In genomic region chr7:156640257-156640948, GRCh38 we compare ENCODE assay signal across 8 cellular contexts. TPM values are rescaled to one million over a fixed set of nuclear protein-coding genes. Genes with fewer than 3 reads are reported as not detected.
DNase-seq lines count a peak whose midpoint lies in the region; ATAC-seq and TF ChIP-seq lines count a peak whose summit lies in the region.

Gene RNF32 (plus strand): TSS chr7:156640774. CDS start chr7:156643878, 3,104 bp downstream.

- no peaks in the 10 kb centered on the region for H4K20me1 ChIP-seq in KMS-11 (ENCODE audit: insufficient read depth)

- CTCF ChIA-PET in RWPE1 (lab: Yijun Ruan, JAX) = no interaction called here

- ATAC-seq in GM21717 (IDR thresholded peaks at IDR 0.05; ENCODE audit: unreplicated experiment) = peak; percentile 78
- peak; percentile 90 for ATAC-seq in foreskin keratinocyte

- TF ChIP-seq CTCF in KMS-11 (conservative IDR thresholded peaks at IDR 0.05; ENCODE audit: low read depth, low read length) (no peak), RWPE1 (conservative IDR thresholded peaks at IDR 0.05; ENCODE audit: low read depth) (no peak), foreskin keratinocyte (conservative IDR thresholded peaks at IDR 0.05) (no peak)

- H3K9ac ChIP-seq in KMS-11 = peak within 1 kb of the TSS; percentile 97

- H3K4me2 ChIP-seq in KMS-11 = peak within 1 kb of the TSS; percentile 94

- POLR2A ChIA-PET in RWPE1 (lab: Yijun Ruan, JAX; ENCODE audit: low non-redundant PET) = no interaction called here

- H3K27ac ChIP-seq in KMS-11 (peak within 1 kb of the TSS; percentile 96), RWPE1 (peak within 1 kb of the TSS; percentile 87), foreskin keratinocyte (peak within 1 kb of the TSS; percentile 77), substantia nigra (ENCODE audit: low read depth, low read length, poor library complexity, severe bottlenecking) (peak within 1 kb of the TSS; percentile 78)

- no peaks in the 10 kb centered on the region; the same call in 1 of the 2 replicates for H3K79me2 ChIP-seq in KMS-11 (ENCODE audit: insufficient read depth, low read depth)

- H3K27me3 ChIP-seq in KMS-11 (ENCODE audit: insufficient read depth, low read depth) = no peaks in the 10 kb centered on the region
- no peaks in the 10 kb centered on the region for H3K27me3 ChIP-seq in foreskin keratinocyte

- peak within 1 kb of the TSS; percentile 95 for H2AFZ ChIP-seq in KMS-11 (ENCODE audit: low read depth)

- H3K4me3 ChIP-seq in KMS-11 (IDR thresholded peaks at IDR 0.05; ENCODE audit: insufficient read depth, low read depth, low read length) = no peak within 1 kb of the TSS

- peaks cover 16% of the 10 kb centered on the region for H3K4me1 ChIP-seq in KMS-11 (ENCODE audit: low read depth, poor library complexity, severe bottlenecking)
- H3K4me1 ChIP-seq in foreskin keratinocyte = peaks cover 6% of the 10 kb centered on the region

- H3K36me3 ChIP-seq in KMS-11 (ENCODE audit: insufficient read depth) = no peaks in the 10 kb centered on the region

- DNase-seq in DMS53 treated with DMSO at 0.1 percent for 48 hours (lab: John Stamatoyannopoulos, UW; ENCODE audit: unreplicated experiment) (peak; percentile 81), RWPE1 (ENCODE audit: low spot score) (peak; percentile 99), activated gamma-delta T cell treated with Interleukin-2 at 50 U/mL for 16 hours (peak; percentile 81), foreskin keratinocyte (peak; percentile 57 to 81), non-pigmented ciliary epithelial cell (ENCODE audit: low read depth) (peak; percentile 47), substantia nigra (lab: John Stamatoyannopoulos, UW) (peak in 48 of 49 donors; percentile 29 to 93 (median 82))

RNA-seq across cellular contexts. Expression of gene RNF32, which starts in this region (rescaled TPM):
- 0.68 and 0.74 TPM in 2 replicates for total RNA-seq in foreskin keratinocyte
- polyA plus RNA-seq in foreskin keratinocyte = 0.69 and 0.91 TPM in 2 replicates

Comparison
In these comparisons a context has a peak if more than half of its experiments do, and no peak if none do; other contexts are left out.
1. Peak in DNase-seq, ATAC-seq and H3K27ac ChIP-seq in foreskin keratinocyte; RNA of the gene not detected or under 1 TPM.
2. DNase-seq: peak in every context shown above with its lines; median percentile 99 in RWPE1; 82 in substantia nigra; 81 in DMS53 treated with DMSO at 0.1 percent for 48 hours; 81 in activated gamma-delta T cell treated with Interleukin-2 at 50 U/mL for 16 hours; 69 in foreskin keratinocyte; 47 in non-pigmented ciliary epithelial cell.